1 cellular context compared by ENCODE assay signal in genomic region chr19:18861235-18861634, GRCh38.
TF ChIP-seq lines count a peak whose summit lies in the region.

No MANE protein-coding gene starts in this region.

TF ChIP-seq in GM12878, 131 proteins besides CTCF, POLR2A, EP300 and RAD21:
- TF ChIP-seq RFX5 (IDR thresholded peaks at IDR 0.05; ENCODE audit: low read depth, low read length): no peak
- no peak for TF ChIP-seq ASH2L (IDR thresholded peaks at IDR 0.05; ENCODE audit: borderline replicate concordance, low read depth)
- TF ChIP-seq CREM (IDR thresholded peaks at IDR 0.05; ENCODE audit: low read depth): no peak
- TF ChIP-seq HDGF (IDR thresholded peaks at IDR 0.05): no peak
- no peak for TF ChIP-seq EED (IDR thresholded peaks at IDR 0.05; ENCODE audit: low read depth)
- TF ChIP-seq CEBPZ (IDR thresholded peaks at IDR 0.05; ENCODE audit: low read depth, low read length): no peak
- TF ChIP-seq, protein P1, sequence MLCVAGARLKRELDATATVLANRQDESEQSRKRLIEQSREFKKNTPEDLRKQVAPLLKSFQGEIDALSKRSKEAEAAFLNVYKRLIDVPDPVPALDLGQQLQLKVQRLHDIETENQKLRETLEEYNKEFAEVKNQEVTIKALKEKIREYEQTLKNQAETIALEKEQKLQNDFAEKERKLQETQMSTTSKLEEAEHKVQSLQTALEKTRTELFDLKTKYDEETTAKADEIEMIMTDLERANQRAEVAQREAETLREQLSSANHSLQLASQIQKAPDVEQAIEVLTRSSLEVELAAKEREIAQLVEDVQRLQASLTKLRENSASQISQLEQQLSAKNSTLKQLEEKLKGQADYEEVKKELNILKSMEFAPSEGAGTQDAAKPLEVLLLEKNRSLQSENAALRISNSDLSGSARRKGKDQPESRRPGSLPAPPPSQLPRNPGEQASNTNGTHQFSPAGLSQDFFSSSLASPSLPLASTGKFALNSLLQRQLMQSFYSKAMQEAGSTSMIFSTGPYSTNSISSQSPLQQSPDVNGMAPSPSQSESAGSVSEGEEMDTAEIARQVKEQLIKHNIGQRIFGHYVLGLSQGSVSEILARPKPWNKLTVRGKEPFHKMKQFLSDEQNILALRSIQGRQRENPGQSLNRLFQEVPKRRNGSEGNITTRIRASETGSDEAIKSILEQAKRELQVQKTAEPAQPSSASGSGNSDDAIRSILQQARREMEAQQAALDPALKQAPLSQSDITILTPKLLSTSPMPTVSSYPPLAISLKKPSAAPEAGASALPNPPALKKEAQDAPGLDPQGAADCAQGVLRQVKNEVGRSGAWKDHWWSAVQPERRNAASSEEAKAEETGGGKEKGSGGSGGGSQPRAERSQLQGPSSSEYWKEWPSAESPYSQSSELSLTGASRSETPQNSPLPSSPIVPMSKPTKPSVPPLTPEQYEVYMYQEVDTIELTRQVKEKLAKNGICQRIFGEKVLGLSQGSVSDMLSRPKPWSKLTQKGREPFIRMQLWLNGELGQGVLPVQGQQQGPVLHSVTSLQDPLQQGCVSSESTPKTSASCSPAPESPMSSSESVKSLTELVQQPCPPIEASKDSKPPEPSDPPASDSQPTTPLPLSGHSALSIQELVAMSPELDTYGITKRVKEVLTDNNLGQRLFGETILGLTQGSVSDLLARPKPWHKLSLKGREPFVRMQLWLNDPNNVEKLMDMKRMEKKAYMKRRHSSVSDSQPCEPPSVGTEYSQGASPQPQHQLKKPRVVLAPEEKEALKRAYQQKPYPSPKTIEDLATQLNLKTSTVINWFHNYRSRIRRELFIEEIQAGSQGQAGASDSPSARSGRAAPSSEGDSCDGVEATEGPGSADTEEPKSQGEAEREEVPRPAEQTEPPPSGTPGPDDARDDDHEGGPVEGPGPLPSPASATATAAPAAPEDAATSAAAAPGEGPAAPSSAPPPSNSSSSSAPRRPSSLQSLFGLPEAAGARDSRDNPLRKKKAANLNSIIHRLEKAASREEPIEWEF (IDR thresholded peaks at IDR 0.05; ENCODE audit: insufficient replicate concordance, low read depth, low read length): no peak
- TF ChIP-seq JUNB (IDR thresholded peaks at IDR 0.05): no peak
- TF ChIP-seq IRF5 (IDR thresholded peaks at IDR 0.05; ENCODE audit: borderline replicate concordance): no peak
- TF ChIP-seq NR2F1 (conservative IDR thresholded peaks at IDR 0.05): 0 out of 2 replicates have a peak, but pooled peaks have one; percentile 4
- no peak for TF ChIP-seq BRCA1 (IDR thresholded peaks at IDR 0.05; ENCODE audit: low read depth, low read length)
- TF ChIP-seq ESRRA (IDR thresholded peaks at IDR 0.05; ENCODE audit: low read length): no peak
- no peak for TF ChIP-seq MAX (IDR thresholded peaks at IDR 0.05; ENCODE audit: low read depth, low read length)
- no peak for TF ChIP-seq POLR2AphosphoS5 (IDR thresholded peaks at IDR 0.05; ENCODE audit: low read length)
- TF ChIP-seq TCF3 (IDR thresholded peaks at IDR 0.05; ENCODE audit: borderline replicate concordance, insufficient read depth, low read depth, low read length): no peak
- TF ChIP-seq, protein P2, sequence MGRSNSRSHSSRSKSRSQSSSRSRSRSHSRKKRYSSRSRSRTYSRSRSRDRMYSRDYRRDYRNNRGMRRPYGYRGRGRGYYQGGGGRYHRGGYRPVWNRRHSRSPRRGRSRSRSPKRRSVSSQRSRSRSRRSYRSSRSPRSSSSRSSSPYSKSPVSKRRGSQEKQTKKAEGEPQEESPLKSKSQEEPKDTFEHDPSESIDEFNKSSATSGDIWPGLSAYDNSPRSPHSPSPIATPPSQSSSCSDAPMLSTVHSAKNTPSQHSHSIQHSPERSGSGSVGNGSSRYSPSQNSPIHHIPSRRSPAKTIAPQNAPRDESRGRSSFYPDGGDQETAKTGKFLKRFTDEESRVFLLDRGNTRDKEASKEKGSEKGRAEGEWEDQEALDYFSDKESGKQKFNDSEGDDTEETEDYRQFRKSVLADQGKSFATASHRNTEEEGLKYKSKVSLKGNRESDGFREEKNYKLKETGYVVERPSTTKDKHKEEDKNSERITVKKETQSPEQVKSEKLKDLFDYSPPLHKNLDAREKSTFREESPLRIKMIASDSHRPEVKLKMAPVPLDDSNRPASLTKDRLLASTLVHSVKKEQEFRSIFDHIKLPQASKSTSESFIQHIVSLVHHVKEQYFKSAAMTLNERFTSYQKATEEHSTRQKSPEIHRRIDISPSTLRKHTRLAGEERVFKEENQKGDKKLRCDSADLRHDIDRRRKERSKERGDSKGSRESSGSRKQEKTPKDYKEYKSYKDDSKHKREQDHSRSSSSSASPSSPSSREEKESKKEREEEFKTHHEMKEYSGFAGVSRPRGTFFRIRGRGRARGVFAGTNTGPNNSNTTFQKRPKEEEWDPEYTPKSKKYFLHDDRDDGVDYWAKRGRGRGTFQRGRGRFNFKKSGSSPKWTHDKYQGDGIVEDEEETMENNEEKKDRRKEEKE (IDR thresholded peaks at IDR 0.05): no peak
- TF ChIP-seq NR2C2 (IDR thresholded peaks at IDR 0.05; ENCODE audit: borderline replicate concordance, control insufficient read depth, insufficient read length, low read depth): no peak
- peak; percentile 21 to 75; a peak in 3 of 4 replicates for TF ChIP-seq BHLHE40 (IDR thresholded peaks at IDR 0.05; ENCODE audit: borderline replicate concordance in 1 of 2, low read depth in 2 of 2, low read length in 1 of 2)
- TF ChIP-seq, protein P3, sequence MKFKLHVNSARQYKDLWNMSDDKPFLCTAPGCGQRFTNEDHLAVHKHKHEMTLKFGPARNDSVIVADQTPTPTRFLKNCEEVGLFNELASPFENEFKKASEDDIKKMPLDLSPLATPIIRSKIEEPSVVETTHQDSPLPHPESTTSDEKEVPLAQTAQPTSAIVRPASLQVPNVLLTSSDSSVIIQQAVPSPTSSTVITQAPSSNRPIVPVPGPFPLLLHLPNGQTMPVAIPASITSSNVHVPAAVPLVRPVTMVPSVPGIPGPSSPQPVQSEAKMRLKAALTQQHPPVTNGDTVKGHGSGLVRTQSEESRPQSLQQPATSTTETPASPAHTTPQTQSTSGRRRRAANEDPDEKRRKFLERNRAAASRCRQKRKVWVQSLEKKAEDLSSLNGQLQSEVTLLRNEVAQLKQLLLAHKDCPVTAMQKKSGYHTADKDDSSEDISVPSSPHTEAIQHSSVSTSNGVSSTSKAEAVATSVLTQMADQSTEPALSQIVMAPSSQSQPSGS (IDR thresholded peaks at IDR 0.05; ENCODE audit: low read length): no peak
- TF ChIP-seq, protein P4, sequence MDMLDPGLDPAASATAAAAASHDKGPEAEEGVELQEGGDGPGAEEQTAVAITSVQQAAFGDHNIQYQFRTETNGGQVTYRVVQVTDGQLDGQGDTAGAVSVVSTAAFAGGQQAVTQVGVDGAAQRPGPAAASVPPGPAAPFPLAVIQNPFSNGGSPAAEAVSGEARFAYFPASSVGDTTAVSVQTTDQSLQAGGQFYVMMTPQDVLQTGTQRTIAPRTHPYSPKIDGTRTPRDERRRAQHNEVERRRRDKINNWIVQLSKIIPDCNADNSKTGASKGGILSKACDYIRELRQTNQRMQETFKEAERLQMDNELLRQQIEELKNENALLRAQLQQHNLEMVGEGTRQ (IDR thresholded peaks at IDR 0.05; ENCODE audit: borderline replicate concordance, low read depth, low read length): no peak
- no peak for TF ChIP-seq RELA (IDR thresholded peaks at IDR 0.05; ENCODE audit: borderline replicate concordance, partially characterized antibody)
- TF ChIP-seq GABPA (IDR thresholded peaks at IDR 0.05; ENCODE audit: low read depth): no peak
- TF ChIP-seq ZNF384 (IDR thresholded peaks at IDR 0.05; ENCODE audit: borderline replicate concordance, low read depth, low read length): no peak
- no peak for TF ChIP-seq STAT3 (IDR thresholded peaks at IDR 0.05; ENCODE audit: low read depth, low read length)
- no peak for TF ChIP-seq ZZZ3 (IDR thresholded peaks at IDR 0.05; ENCODE audit: control insufficient read depth, insufficient read length, low read depth)
- TF ChIP-seq SPI1 (IDR thresholded peaks at IDR 0.05; ENCODE audit: borderline replicate concordance, insufficient read depth, low read depth, low read length): peak; percentile 82
- TF ChIP-seq, protein P5, sequence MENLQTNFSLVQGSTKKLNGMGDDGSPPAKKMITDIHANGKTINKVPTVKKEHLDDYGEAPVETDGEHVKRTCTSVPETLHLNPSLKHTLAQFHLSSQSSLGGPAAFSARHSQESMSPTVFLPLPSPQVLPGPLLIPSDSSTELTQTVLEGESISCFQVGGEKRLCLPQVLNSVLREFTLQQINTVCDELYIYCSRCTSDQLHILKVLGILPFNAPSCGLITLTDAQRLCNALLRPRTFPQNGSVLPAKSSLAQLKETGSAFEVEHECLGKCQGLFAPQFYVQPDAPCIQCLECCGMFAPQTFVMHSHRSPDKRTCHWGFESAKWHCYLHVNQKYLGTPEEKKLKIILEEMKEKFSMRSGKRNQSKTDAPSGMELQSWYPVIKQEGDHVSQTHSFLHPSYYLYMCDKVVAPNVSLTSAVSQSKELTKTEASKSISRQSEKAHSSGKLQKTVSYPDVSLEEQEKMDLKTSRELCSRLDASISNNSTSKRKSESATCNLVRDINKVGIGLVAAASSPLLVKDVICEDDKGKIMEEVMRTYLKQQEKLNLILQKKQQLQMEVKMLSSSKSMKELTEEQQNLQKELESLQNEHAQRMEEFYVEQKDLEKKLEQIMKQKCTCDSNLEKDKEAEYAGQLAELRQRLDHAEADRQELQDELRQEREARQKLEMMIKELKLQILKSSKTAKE (IDR thresholded peaks at IDR 0.05; ENCODE audit: low read depth, poor library complexity, severe bottlenecking): no peak
- no peak for TF ChIP-seq CHD2 (IDR thresholded peaks at IDR 0.05; ENCODE audit: borderline replicate concordance, low read depth, low read length)
- no peak for TF ChIP-seq HCFC1 (IDR thresholded peaks at IDR 0.05; ENCODE audit: low read length)
- no peak for TF ChIP-seq LARP7 (IDR thresholded peaks at IDR 0.05)
- TF ChIP-seq TCF7 (IDR thresholded peaks at IDR 0.05; ENCODE audit: borderline replicate concordance): no peak
- peak; percentile 43 to 62; a peak in 1 of 4 replicates for TF ChIP-seq IKZF2 (IDR thresholded peaks at IDR 0.05)
- no peak for TF ChIP-seq YY1 (IDR thresholded peaks at IDR 0.05; ENCODE audit: low read depth, low read length)
- no peak for TF ChIP-seq NFXL1 (IDR thresholded peaks at IDR 0.05; ENCODE audit: borderline replicate concordance)
- no peak for TF ChIP-seq ZSCAN29 (IDR thresholded peaks at IDR 0.05)
- no peak for TF ChIP-seq KAT2A (conservative IDR thresholded peaks at IDR 0.05; ENCODE audit: control insufficient read depth, low read depth, low read length)
- no peak for TF ChIP-seq MLLT1 (IDR thresholded peaks at IDR 0.05)
- peak; percentile 29; the same call in 1 of the 2 replicates for TF ChIP-seq RAD51 (IDR thresholded peaks at IDR 0.05)
- TF ChIP-seq RUNX3 (IDR thresholded peaks at IDR 0.05; ENCODE audit: low read length): peak; percentile 17; the same call in 1 of the 2 replicates
